ENCODE assay signal across 37 cellular contexts in the genomic region with DNA sequence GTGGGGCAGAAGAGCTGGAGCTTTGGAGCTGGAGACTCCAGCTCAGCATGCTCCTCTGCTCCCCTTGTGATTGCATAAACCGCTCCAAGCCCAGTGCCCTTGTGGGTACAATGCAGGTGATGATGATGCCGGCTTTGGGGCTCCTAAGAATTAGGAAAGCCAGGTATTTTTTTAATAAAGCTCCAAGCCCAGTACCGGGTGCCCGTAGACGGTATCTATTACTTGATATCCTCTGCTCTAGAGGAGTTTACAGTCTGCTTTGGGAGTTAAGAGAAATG. TPM values are rescaled to one million over a fixed set of nuclear protein-coding genes. Genes with fewer than 3 reads are reported as not detected.
DNase-seq lines count a peak whose midpoint lies in the region; ATAC-seq, FAIRE-seq and TF ChIP-seq lines count a peak whose summit lies in the region.
"Had no signal": no experiment of that assay in that cellular context is flagged by ENCODE, and none has a peak within 500 bp of the region (broad histone marks: within the 10 kb centered on the region; RNA-seq: fewer than 3 reads in every experiment).

No MANE protein-coding gene starts in this region.

- no peak overlapping the region for H2AK5ac ChIP-seq in H9 (ENCODE audit: insufficient read length, low read length)

- no peak overlapping the region for H3K23ac ChIP-seq in H9 (ENCODE audit: insufficient read length, low read depth, low read length)

- no peak for TF ChIP-seq RAD21 in GM12878 (IDR thresholded peaks at IDR 0.05; ENCODE audit: insufficient read depth, low read depth, low read length)

- no peaks in the 10 kb centered on the region; the same call in 1 of the 2 replicates for H3K27me3 Mint-ChIP-seq in H9 (ENCODE audit: low read depth)
- H3K27me3 Mint-ChIP-seq: CD8-positive, alpha-beta memory T cell had no signal

- no peak overlapping the region for H3K4ac ChIP-seq in H9 (ENCODE audit: low read depth, low read length)

- H2BK12ac ChIP-seq in H9 (ENCODE audit: insufficient read length, low read depth, low read length) = no peak overlapping the region

- no peaks in the 10 kb centered on the region for H3K23me2 ChIP-seq in H9 (ENCODE audit: insufficient read length, low read depth, low read length, poor library complexity, severe bottlenecking)

- in situ Hi-C loops in GM12878 (cut with MboI) = no loop called here

- H3K4me3 ChIP-seq in heart right ventricle (no peak overlapping the region), GM12878 (no peak overlapping the region), mucosa of rectum (ENCODE audit: low read length in 2 of 2) (no peak overlapping the region), thyroid gland (replicated peaks in 1 of 3) (no peak overlapping the region)
- H3K4me3 ChIP-seq: right atrium auricular region, uterus had no signal

- TF ChIP-seq CTCF in heart right ventricle (IDR thresholded peaks at IDR 0.05) (no peak), GM12878 (IDR thresholded peaks at IDR 0.05 in 2 of 3, conservative IDR thresholded peaks at IDR 0.05 in 1 of 3; ENCODE audit: control insufficient read depth in 2 of 3, extremely low read depth in 1 of 3, insufficient read depth in 1 of 3, low read depth in 3 of 3, low read length in 3 of 3) (no peak), H9 (conservative IDR thresholded peaks at IDR 0.05) (no peak), thyroid gland (IDR thresholded peaks at IDR 0.05) (no peak)

- H3K27ac ChIP-seq in heart right ventricle (no peak overlapping the region), GM12878 (ENCODE audit: control insufficient read depth, insufficient read depth) (no peak overlapping the region), mucosa of rectum (ENCODE audit: low read depth in 2 of 2, low read length in 2 of 2) (peak overlapping the region; percentile 11 to 80), H9 (ENCODE audit: insufficient read length, low read depth, low read length) (no peak overlapping the region), thyroid gland (no peak overlapping the region)
- H3K27ac ChIP-seq: right atrium auricular region, uterus had no signal

- RAD21 ChIA-PET in GM12878 (lab: Charles Lee; ENCODE audit: unreplicated experiment) = no interaction called here

- no peaks in the 10 kb centered on the region for H3K9me3 ChIP-seq in heart right ventricle
- H3K9me3 ChIP-seq in GM12878 (replicated peaks; ENCODE audit: control insufficient read depth, insufficient read depth, low read length) = no peaks in the 10 kb centered on the region
- H3K9me3 ChIP-seq in mucosa of rectum (ENCODE audit: control insufficient read depth in 2 of 2, low read length in 2 of 2) = no peaks in the 10 kb centered on the region
- no peaks in the 10 kb centered on the region for H3K9me3 ChIP-seq in H9 (ENCODE audit: control insufficient read depth, low read depth, low read length)
- H3K9me3 ChIP-seq in thyroid gland = no peaks in the 10 kb centered on the region
- H3K9me3 ChIP-seq: right atrium auricular region, uterus had no signal

- H2AFZ ChIP-seq in GM12878 (ENCODE audit: control insufficient read depth, low read depth, low read length) (no peak overlapping the region), H9 (ENCODE audit: low read length) (no peak overlapping the region)

- H4K5ac ChIP-seq in H9 (ENCODE audit: insufficient read length, low read depth, low read length) = no peak overlapping the region

- no peaks in the 10 kb centered on the region for H3K36me3 Mint-ChIP-seq in H9 (ENCODE audit: insufficient read depth in 1 of 3, low read depth in 3 of 3)
- H3K36me3 Mint-ChIP-seq: mesothelial cell of epicardium, WTC11 had no signal

- BruUV-seq in GM12878 (replicated peaks; lab: Mats Ljungman, UMichigan) = no TSS peak

- TF ChIP-seq POLR2A in GM12878 (IDR thresholded peaks at IDR 0.05; ENCODE audit: low read depth, low read length) (no peak), thyroid gland (IDR thresholded peaks at IDR 0.05) (no peak)

- H3K56ac ChIP-seq in H9 (ENCODE audit: insufficient read length, low read depth, low read length) = no peak overlapping the region

- no peak overlapping the region for H4K8ac ChIP-seq in H9 (replicated peaks; ENCODE audit: insufficient read length, low read depth, low read length)

- ATAC-seq in heart right ventricle = no peak
- no peak for ATAC-seq in GM12878
- ATAC-seq: HCT116 had no signal

- peaks cover 0 to 19% (median 0%) of the 10 kb centered on the region in 9 donors for H3K4me1 ChIP-seq in heart right ventricle
- H3K4me1 ChIP-seq in GM12878 (ENCODE audit: control insufficient read depth, insufficient read depth, low read length) = peaks cover 26% of the 10 kb centered on the region
- H3K4me1 ChIP-seq in mucosa of rectum (ENCODE audit: control insufficient read depth in 2 of 2, insufficient read depth in 2 of 2, low read length in 2 of 2) = no peaks in the 10 kb centered on the region
- H3K4me1 ChIP-seq in H9 (ENCODE audit: insufficient read depth, low read length) = peaks cover 2% of the 10 kb centered on the region; the same call in 1 of the 2 replicates
- peaks cover 30 to 43% of the 10 kb centered on the region in 2 donors for H3K4me1 ChIP-seq in thyroid gland
- H3K4me1 ChIP-seq: uterus had no signal

- no peak for FAIRE-seq in GM12878 (lab: Jason Lieb, UNC)
- FAIRE-seq: A204.1, astrocyte, frontal cortex, RCC 7860 had no signal

- no peaks in the 10 kb centered on the region for H3K36me3 ChIP-seq in heart right ventricle
- no peaks in the 10 kb centered on the region for H3K36me3 ChIP-seq in GM12878 (ENCODE audit: control insufficient read depth in 2 of 2, insufficient read depth in 2 of 2, low read length in 1 of 2)
- no peaks in the 10 kb centered on the region for H3K36me3 ChIP-seq in mucosa of rectum (ENCODE audit: control insufficient read depth in 2 of 2, insufficient read depth in 2 of 2, low read length in 2 of 2)
- H3K36me3 ChIP-seq in thyroid gland = no peaks in the 10 kb centered on the region
- H3K36me3 ChIP-seq: right atrium auricular region, uterus had no signal

- POLR2A ChIA-PET in GM12878 (lab: Charles Lee) = no interaction called here

- no peak overlapping the region for H3K14ac ChIP-seq in H9 (ENCODE audit: insufficient read depth, low read length)

- H4K91ac ChIP-seq in H9 (ENCODE audit: insufficient read length, low read depth, low read length) = no peak overlapping the region

- H3K4me2 ChIP-seq in GM12878 (ENCODE audit: control insufficient read depth, insufficient read depth) (peak overlapping the region; percentile 9; the same call in 1 of the 2 replicates), H9 (ENCODE audit: insufficient read depth, insufficient read length, low read length) (no peak overlapping the region)

- no peak for TF ChIP-seq EP300 in GM12878 (IDR thresholded peaks at IDR 0.05; ENCODE audit: borderline replicate concordance in 1 of 2, control insufficient read depth in 1 of 2, low read depth in 2 of 2, low read length in 2 of 2)

- H3T11ph ChIP-seq in H9 (ENCODE audit: low read length) = no peak overlapping the region

- no peak overlapping the region; a peak in 1 of 7 replicates for H3K27ac Mint-ChIP-seq in H9
- H3K27ac Mint-ChIP-seq: activated naive CD8-positive, alpha-beta T cell treated with anti-CD3 and anti-CD28 coated beads, Interleukin-2, amount 10 ng/mL, durations not matched to agents 7 days and 5 days; mesothelial cell of epicardium; nephron had no signal

- DNase-seq in cardiac septum (ENCODE audit: low spot score) (peak; percentile 60), heart right ventricle (no peak), GM12878 (ENCODE audit: low read depth, low spot score) (no peak), H9 (no peak), activated gamma-delta T cell (lab: John Stamatoyannopoulos, UW) (no peak), thyroid gland (no peak), NCI-H2081 (lab: John Stamatoyannopoulos, UW) (no peak)
- DNase-seq: activated CD4-positive, alpha-beta T cell treated with anti-CD3 and anti-CD28 coated beads, Interleukin-2, amount 50 U/mL, for 4 hours; activated effector memory CD4-positive, alpha-beta T cell treated with anti-CD3 and anti-CD28 coated beads, Interleukin-2, amount 50 U/mL, for 16 hours; activated naive CD8-positive, alpha-beta T cell treated with anti-CD3 and anti-CD28 coated beads, Interleukin-2, amount 10 ng/mL, durations not matched to agents 7 days and 5 days; activated T-cell treated with anti-CD3 and anti-CD28 coated beads for 4 hours; AML-193; CD8-positive, alpha-beta memory T cell; central memory CD4-positive, alpha-beta T cell; DMS 273 treated with DMSO at 0.1 percent for 48 hours; EL; hippocampal formation; immature natural killer cell; IMR-90; NCI-H1048; NCI-H1694; NCI-H2171; NCI-H524; stimulated activated CD4-positive, alpha-beta T cell treated with anti-CD3 and anti-CD28 coated beads, Interleukin-4, amount 100 ng/mL, for 4 hours; stimulated activated naive CD4-positive, alpha-beta T cell; SW 1271; uterus had no signal

- H3K79me2 ChIP-seq in GM12878 (ENCODE audit: control insufficient read depth, insufficient read depth, low read length) = no peaks in the 10 kb centered on the region
- no peaks in the 10 kb centered on the region for H3K79me2 ChIP-seq in H9 (ENCODE audit: insufficient read depth, low read length)

- H2BK15ac ChIP-seq in H9 (ENCODE audit: low read depth, low read length) = no peak overlapping the region

- H2BK120ac ChIP-seq in H9 (ENCODE audit: low read depth, low read length, poor library complexity, severe bottlenecking) = no peak overlapping the region

- no peak overlapping the region for H3K9ac ChIP-seq in GM12878 (ENCODE audit: control insufficient read depth, insufficient read depth, low read length)
- no peak overlapping the region for H3K9ac ChIP-seq in mucosa of rectum (ENCODE audit: low read depth in 1 of 2, low read length in 2 of 2)
- H3K9ac ChIP-seq in H9 (ENCODE audit: extremely low read depth, insufficient read length, low read length) = no peak overlapping the region

- WGBS in heart right ventricle, 2 donors = 82 to 89% methylated on average over 5 of the region's 5 CpGs
- WGBS in GM12878 (ENCODE audit: insufficient coverage, insufficient replicate concordance, low lambda C conversion rate, missing lambda C conversion rate) = 73% methylated on average over 5 of the region's 5 CpGs
- WGBS in H9 (ENCODE audit: extremely low coverage, insufficient read length, low lambda C conversion rate) = no CpG with 5 or more reads among the region's 5 CpGs
- WGBS in thyroid gland, 2 donors = 86 to 92% methylated on average over 5 of the region's 5 CpGs

- peaks cover 25 to 31% of the 10 kb centered on the region in 2 experiments for H3K4me1 Mint-ChIP-seq in H9
- H3K4me1 Mint-ChIP-seq: mesothelial cell of epicardium had no signal

- H3K79me1 ChIP-seq in H9 (ENCODE audit: insufficient read depth, low read depth, low read length, poor library complexity, severe bottlenecking) = no peaks in the 10 kb centered on the region

- H3K27me3 ChIP-seq in heart right ventricle (no peaks in the 10 kb centered on the region), GM12878 (replicated peaks in 1 of 2; ENCODE audit: control insufficient read depth in 2 of 2, insufficient read depth in 2 of 2, low read length in 1 of 2) (peaks cover 0 to 1% of the 10 kb centered on the region in 2 experiments; a peak in 2 of 4 replicates), mucosa of rectum (ENCODE audit: control insufficient read depth in 2 of 2, insufficient read depth in 2 of 2, low read length in 2 of 2) (no peaks in the 10 kb centered on the region), H9 (ENCODE audit: insufficient read depth, low read length) (no peaks in the 10 kb centered on the region; the same call in 1 of the 2 replicates), thyroid gland (no peaks in the 10 kb centered on the region)
- H3K27me3 ChIP-seq: right atrium auricular region, uterus had no signal

- no peak overlapping the region for H2BK5ac ChIP-seq in H9 (ENCODE audit: insufficient read length, low read length)

- no peak overlapping the region for H3K4me3 Mint-ChIP-seq in H9
- H3K4me3 Mint-ChIP-seq: CD8-positive, alpha-beta memory T cell; immature natural killer cell; mesothelial cell of epicardium; nephron had no signal

- no peaks in the 10 kb centered on the region for H3K9me3 Mint-ChIP-seq in H9
- H3K9me3 Mint-ChIP-seq: activated naive CD8-positive, alpha-beta T cell treated with anti-CD3 and anti-CD28 coated beads, Interleukin-2, amount 10 ng/mL, durations not matched to agents 7 days and 5 days; CD8-positive, alpha-beta memory T cell; immature natural killer cell; mesothelial cell of epicardium; nephron; WTC11 had no signal

- intact Hi-C loops in cardiac septum (cut with DNase I) = no loop called here
- intact Hi-C loops in heart right ventricle (cut with DNase I) = no loop called here
- intact Hi-C loops in GM12878 (cut with micrococcal nuclease; ENCODE audit: unreplicated experiment) = no loop called here
- intact Hi-C loops in thyroid gland (cut with DNase I) = no loop called here

- no peak overlapping the region for H3K18ac ChIP-seq in H9 (ENCODE audit: insufficient read length, low read depth, low read length)

- no peaks in the 10 kb centered on the region; the same call in 1 of the 2 replicates for H4K20me1 ChIP-seq in GM12878 (ENCODE audit: control insufficient read depth, insufficient read depth)
- H4K20me1 ChIP-seq in H9 (ENCODE audit: control insufficient read depth, insufficient read depth, insufficient read length) = no peaks in the 10 kb centered on the region

- no peak overlapping the region for H2BK20ac ChIP-seq in H9 (ENCODE audit: low read depth, low read length, poor library complexity, severe bottlenecking)

- CTCF ChIA-PET in GM12878 (lab: Yijun Ruan, JAX) = no interaction called here

- SMC1A ChIA-PET in GM12878 (lab: Charles Lee; ENCODE audit: uncharacterized antibody, unreplicated experiment) = no interaction called here

RNA-seq across cellular contexts. Expression of a gene that starts 27.2 kb away (rescaled TPM):
- total RNA-seq in cardiac septum (7.4 TPM), heart right ventricle (10 to 100 TPM in 6 of 10 donors, 1 to 10 TPM in 4; 3.1 to 23.1 (median 13.0) TPM), GM12878 (2014; rRNA removed) (0.65 and 0.73 TPM in 2 replicates), GM12878 (2014; rRNA removed; fragmentation: Illumina TruSeq; extraction: Trizol) (0.76 and 0.78 TPM in 2 replicates), GM12878 (2021) (1.4 and 1.6 TPM in 2 replicates), H9 (2021) (0.18 and 0.37 TPM in 2 replicates), thyroid gland (10 to 100 TPM; 14.8 to 30.4 (median 22.2) TPM)
- polyA plus RNA-seq in heart right ventricle (1 to 10 TPM; 3.1 to 4.0 TPM), GM12878 (2011; rRNA removed) (0.19 and 0.20 TPM in 2 replicates), GM12878 (2014; fragmentation: Illumina TruSeq; extraction: Trizol) (1.1 and 1.3 TPM in 2 replicates), GM12878 (2014; fragmentation: Nextera tagmentation; extraction: Ambion mirVana) (under 1 TPM; 0.31 to 0.53 TPM), GM12878 (2014; rRNA removed) (0.61 and 0.79 TPM in 2 replicates), GM12878 (2016; fragmentation: Nextera tagmentation; extraction: Ambion mirVana) (1 to 10 TPM; 2.2 to 2.4 TPM)
- 0.20 TPM in 1 of 2 replicates, not detected in the other for total RNA-seq in GM12878 (2013; cell fraction: nucleolus; rRNA removed)
- polyA plus RNA-seq in GM12878 (2011; ENCODE audit: low read depth) = 2.5 TPM
- polyA plus RNA-seq in GM12878 (2011; cell fraction: cytosol; rRNA removed) = 0.20 and 0.24 TPM in 2 replicates
- 0.09 and 0.23 TPM in 2 replicates for polyA plus RNA-seq in GM12878 (2011; cell fraction: nucleus; rRNA removed)
- polyA plus RNA-seq in GM12878 (2012) = 2.0 and 3.1 TPM in 2 replicates
- 0.51 and 0.62 TPM in 2 replicates for polyA minus RNA-seq in GM12878 (2011; rRNA and poly(A)+ RNA removed)
- polyA minus RNA-seq in GM12878 (2011; cell fraction: cytosol; rRNA and poly(A)+ RNA removed) = 0.31 TPM in 1 of 2 replicates, not detected in the other
- polyA minus RNA-seq in GM12878 (2011; cell fraction: nucleus; rRNA and poly(A)+ RNA removed) = 0.12 and 0.29 TPM in 2 replicates

Comparison
In these comparisons a context has a peak if more than half of its experiments do, and no peak if none do; other contexts are left out.
1. H3K27ac ChIP-seq: peak in mucosa of rectum (2 of 2); none in heart right ventricle (0 of 10), GM12878 (single experiment), H9 (single experiment) and thyroid gland (0 of 3).